ENCODE assay signal across 2 cellular contexts in the genomic region with DNA sequence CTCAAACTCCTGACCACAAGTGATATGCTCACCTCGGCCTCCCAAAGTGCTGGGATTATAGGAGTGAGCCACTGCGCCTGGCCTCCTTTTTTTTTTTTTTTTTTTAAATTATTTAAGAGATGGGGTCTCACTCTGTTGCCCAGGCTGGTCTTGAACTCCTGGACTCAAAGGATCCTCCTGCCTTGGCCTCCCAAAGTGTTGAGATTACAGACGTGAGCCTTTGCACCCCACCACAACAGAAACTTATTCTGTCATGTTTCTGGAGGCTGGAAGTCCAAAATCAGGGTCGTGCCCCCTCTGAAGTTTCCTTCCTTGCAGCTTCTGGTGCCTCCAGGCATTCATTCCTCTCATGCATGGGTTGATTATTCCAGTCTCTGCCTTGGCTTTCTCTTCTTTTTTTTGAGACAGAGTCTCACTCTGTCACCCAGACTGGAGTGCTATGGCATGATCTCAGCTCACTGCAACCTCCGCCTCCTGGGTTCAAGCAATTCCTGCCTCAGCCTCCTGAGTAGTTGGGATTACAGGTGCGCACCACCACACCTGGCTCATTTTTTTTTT.
TF ChIP-seq lines count a peak whose summit lies in the region.

No MANE protein-coding gene starts in this region.

TF ChIP-seq in HEK293, 187 proteins besides CTCF, POLR2A, EP300 and RAD21:
- peak; percentile 61; the same call in 1 of the 2 replicates for TF ChIP-seq ZBTB17 (tag by site-specific recombination; IDR thresholded peaks at IDR 0.05)
- TF ChIP-seq ZEB2 (tag by site-specific recombination; IDR thresholded peaks at IDR 0.05): peak; percentile 56; the same call in 1 of the 2 replicates
- TF ChIP-seq ZNF121 (tag by site-specific recombination; IDR thresholded peaks at IDR 0.05): peak; percentile 37; the same call in 1 of the 2 replicates

TF ChIP-seq in K562, 482 proteins besides CTCF, POLR2A, EP300 and RAD21:
- peak; percentile 82 for TF ChIP-seq ZNF121 (CRISPR knock-in tag; conservative IDR thresholded peaks at IDR 0.05)
- TF ChIP-seq RBM25 (IDR thresholded peaks at IDR 0.05; ENCODE audit: low read depth, low read length, severe bottlenecking): peak; percentile 28
